Comparison of ENCODE assay signal across 13 cellular contexts in the genomic region with DNA sequence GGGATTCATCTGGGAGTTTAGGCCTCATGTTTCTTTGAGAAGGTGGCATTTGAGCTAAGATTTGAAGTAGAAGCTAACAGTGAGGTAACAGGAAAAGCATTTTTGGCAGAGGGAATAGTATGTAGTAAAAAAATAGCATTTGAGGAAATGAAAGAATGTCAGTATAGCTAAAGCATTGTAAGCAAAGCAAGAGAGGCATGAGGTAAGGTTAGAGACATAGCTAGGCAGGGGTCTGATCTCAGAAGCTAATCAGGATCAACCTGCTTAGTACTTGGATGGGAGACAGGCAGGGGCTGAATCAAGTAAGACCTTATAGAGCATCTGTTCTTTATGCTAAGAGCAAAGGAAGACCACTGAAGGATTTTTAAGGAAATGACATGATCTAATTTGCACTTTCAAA. TPM values are rescaled to one million over a fixed set of nuclear protein-coding genes. Genes with fewer than 3 reads are reported as not detected.
DNase-seq lines count a peak whose midpoint lies in the region; ATAC-seq and TF ChIP-seq lines count a peak whose summit lies in the region.
"Had no signal": no experiment of that assay in that cellular context is flagged by ENCODE, and none has a peak within 500 bp of the region (broad histone marks: within the 10 kb centered on the region; RNA-seq: fewer than 3 reads in every experiment).

No MANE protein-coding gene starts in this region.

- no peaks in the 10 kb centered on the region for H3K27me3 ChIP-seq in breast epithelium
- H3K27me3 ChIP-seq in heart left ventricle: no peaks in the 10 kb centered on the region
- H3K27me3 ChIP-seq: esophagus muscularis mucosa, stomach had no signal

- H3K27me3 Mint-ChIP-seq in MCF 10A (ENCODE audit: insufficient read depth, unreplicated experiment): no peaks in the 10 kb centered on the region
- no peaks in the 10 kb centered on the region for H3K27me3 Mint-ChIP-seq in activated CD8-positive, alpha-beta T cell treated with anti-CD3 and anti-CD28 coated beads, Interleukin-2, amount 10 ng/mL, durations not matched to agents 7 days and 5 days (ENCODE audit: low read depth)
- no peaks in the 10 kb centered on the region for H3K27me3 Mint-ChIP-seq in stimulated activated naive B cell treated with anti-CD40 and anti-IgM and Interleukin-4, amounts not matched to agents 10 μg/mL and 1 μg/mL and 100 μg/mL, for 72 hours
- H3K27me3 Mint-ChIP-seq: activated naive CD4-positive, alpha-beta T cell treated with anti-CD3 and anti-CD28 coated beads, Interleukin-2, amount 10 ng/mL, durations not matched to agents 7 days and 5 days; naive B cell had no signal

- H3K27ac ChIP-seq in breast epithelium: no peak overlapping the region
- H3K27ac ChIP-seq in heart left ventricle: no peak overlapping the region
- H3K27ac ChIP-seq: esophagus muscularis mucosa, stomach had no signal

- no peak for TF ChIP-seq CTCF in MCF 10A (IDR thresholded peaks at IDR 0.05; ENCODE audit: unreplicated experiment)
- TF ChIP-seq CTCF in breast epithelium (IDR thresholded peaks at IDR 0.05): no peak
- no peak for TF ChIP-seq CTCF in heart left ventricle (IDR thresholded peaks at IDR 0.05)

- no TSS peak for BruUV-seq in MCF 10A (replicated peaks; lab: Mats Ljungman, UMichigan)

- no peak overlapping the region for H3K4me3 ChIP-seq in breast epithelium
- no peak overlapping the region for H3K4me3 ChIP-seq in heart left ventricle
- H3K4me3 ChIP-seq: esophagus muscularis mucosa, stomach had no signal

- H3K4me1 Mint-ChIP-seq in MCF 10A (ENCODE audit: insufficient read depth, unreplicated experiment): peaks cover 6% of the 10 kb centered on the region
- H3K4me1 Mint-ChIP-seq in activated CD8-positive, alpha-beta T cell treated with anti-CD3 and anti-CD28 coated beads, Interleukin-2, amount 10 ng/mL, durations not matched to agents 7 days and 5 days (ENCODE audit: low read depth): peaks cover 30% of the 10 kb centered on the region
- H3K4me1 Mint-ChIP-seq in stimulated activated naive B cell treated with anti-CD40 and anti-IgM and Interleukin-4, amounts not matched to agents 10 μg/mL and 1 μg/mL and 100 μg/mL, for 72 hours: peaks cover 11 to 18% of the 10 kb centered on the region in 2 donors

- H3K36me3 ChIP-seq in breast epithelium (peaks cover 8% of the 10 kb centered on the region), heart left ventricle (peaks cover 0 to 76% (median 72%) of the 10 kb centered on the region in 9 donors)

- peaks cover 0 to 9% of the 10 kb centered on the region in 2 donors for H3K4me1 ChIP-seq in breast epithelium
- H3K4me1 ChIP-seq in heart left ventricle: peaks cover 0 to 18% (median 12%) of the 10 kb centered on the region in 12 donors

- TF ChIP-seq POLR2A in breast epithelium (IDR thresholded peaks at IDR 0.05) (no peak), heart left ventricle (IDR thresholded peaks at IDR 0.05) (no peak)

- no peaks in the 10 kb centered on the region for H3K9me3 Mint-ChIP-seq in MCF 10A (ENCODE audit: unreplicated experiment)
- H3K9me3 Mint-ChIP-seq in activated CD8-positive, alpha-beta T cell treated with anti-CD3 and anti-CD28 coated beads, Interleukin-2, amount 10 ng/mL, durations not matched to agents 7 days and 5 days (ENCODE audit: insufficient read depth): no peaks in the 10 kb centered on the region
- H3K9me3 Mint-ChIP-seq in stimulated activated naive B cell treated with anti-CD40 and anti-IgM and Interleukin-4, amounts not matched to agents 10 μg/mL and 1 μg/mL and 100 μg/mL, for 72 hours: no peaks in the 10 kb centered on the region
- H3K9me3 Mint-ChIP-seq: activated naive CD4-positive, alpha-beta T cell treated with anti-CD3 and anti-CD28 coated beads, Interleukin-2, amount 10 ng/mL, durations not matched to agents 7 days and 5 days; naive B cell had no signal

- ATAC-seq in activated CD8-positive, alpha-beta T cell treated with anti-CD3 and anti-CD28 coated beads, Interleukin-2, amount 10 ng/mL, durations not matched to agents 7 days and 5 days: no peak
- no peak for ATAC-seq in stimulated activated naive B cell treated with anti-CD40 and anti-IgM and Interleukin-4, amounts not matched to agents 10 μg/mL and 1 μg/mL and 100 μg/mL, for 72 hours (replicated peaks)
- ATAC-seq in heart left ventricle: no peak
- ATAC-seq: left lobe of liver had no signal

- H3K27ac Mint-ChIP-seq in MCF 10A (ENCODE audit: low read depth, unreplicated experiment): peak overlapping the region; percentile 1
- peak overlapping the region; percentile 14 for H3K27ac Mint-ChIP-seq in activated CD8-positive, alpha-beta T cell treated with anti-CD3 and anti-CD28 coated beads, Interleukin-2, amount 10 ng/mL, durations not matched to agents 7 days and 5 days
- peak overlapping the region; percentile 10 for H3K27ac Mint-ChIP-seq in stimulated activated naive B cell treated with anti-CD40 and anti-IgM and Interleukin-4, amounts not matched to agents 10 μg/mL and 1 μg/mL and 100 μg/mL, for 72 hours
- H3K27ac Mint-ChIP-seq: activated naive CD4-positive, alpha-beta T cell treated with anti-CD3 and anti-CD28 coated beads, Interleukin-2, amount 10 ng/mL, durations not matched to agents 7 days and 5 days had no signal

- peaks cover 81% of the 10 kb centered on the region for H3K36me3 Mint-ChIP-seq in MCF 10A (ENCODE audit: insufficient read depth, unreplicated experiment)
- peaks cover 66% of the 10 kb centered on the region for H3K36me3 Mint-ChIP-seq in activated CD8-positive, alpha-beta T cell treated with anti-CD3 and anti-CD28 coated beads, Interleukin-2, amount 10 ng/mL, durations not matched to agents 7 days and 5 days (ENCODE audit: low read depth)
- H3K36me3 Mint-ChIP-seq in stimulated activated naive B cell treated with anti-CD40 and anti-IgM and Interleukin-4, amounts not matched to agents 10 μg/mL and 1 μg/mL and 100 μg/mL, for 72 hours: peaks cover 49 to 58% of the 10 kb centered on the region in 2 donors

- H3K4me3 Mint-ChIP-seq in MCF 10A (ENCODE audit: unreplicated experiment): no peak overlapping the region
- no peak overlapping the region for H3K4me3 Mint-ChIP-seq in activated CD8-positive, alpha-beta T cell treated with anti-CD3 and anti-CD28 coated beads, Interleukin-2, amount 10 ng/mL, durations not matched to agents 7 days and 5 days
- no peak overlapping the region for H3K4me3 Mint-ChIP-seq in stimulated activated naive B cell treated with anti-CD40 and anti-IgM and Interleukin-4, amounts not matched to agents 10 μg/mL and 1 μg/mL and 100 μg/mL, for 72 hours
- H3K4me3 Mint-ChIP-seq: activated naive CD4-positive, alpha-beta T cell treated with anti-CD3 and anti-CD28 coated beads, Interleukin-2, amount 10 ng/mL, durations not matched to agents 7 days and 5 days had no signal

- CTCF ChIA-PET in MCF 10A (lab: Yijun Ruan, JAX): interaction anchor here (0.7 to 14.2 kb wide), 5 partner anchors 18 to 1964 kb away, joined by 3 to 242 read pairs (median 4); partner anchors contain the start of gene NUDT17
- CTCF ChIA-PET in activated CD8-positive, alpha-beta T cell treated with anti-CD3 and anti-CD28 coated beads, Interleukin-2, amount 10 ng/mL, durations not matched to agents 7 days and 5 days (lab: Charles Lee): interaction anchor here (0.9 to 16.3 kb wide), 5 partner anchors 16 to 149 kb away, joined by 3 to 214 read pairs (median 3); partner anchors contain the start of gene NUDT17

- POLR2A ChIA-PET in MCF 10A (lab: Yijun Ruan, JAX): interaction anchor here (0.9 to 5.7 kb wide), 3 partner anchors 11 to 30 kb away, joined by 3 to 92 read pairs (median 48); partner anchors contain the start of genes NUDT17 and PIAS3
- POLR2A ChIA-PET in activated CD8-positive, alpha-beta T cell treated with anti-CD3 and anti-CD28 coated beads, Interleukin-2, amount 10 ng/mL, durations not matched to agents 7 days and 5 days (lab: Charles Lee): interaction anchor here (1.1 kb wide), 1 partner anchor 51 kb away, joined by 3 read pairs; no protein-coding TSS in a partner anchor

- DNase-seq in MCF 10A (ENCODE audit: unreplicated experiment): no peak
- no peak for DNase-seq in breast epithelium (ENCODE audit: low spot score in 2 of 2)
- no peak for DNase-seq in activated CD8-positive, alpha-beta T cell treated with anti-CD3 and anti-CD28 coated beads, Interleukin-2, amount 10 ng/mL, durations not matched to agents 7 days and 5 days
- DNase-seq in stimulated activated naive B cell treated with anti-CD40 and anti-IgM and Interleukin-4, amounts not matched to agents 10 μg/mL and 1 μg/mL and 100 μg/mL, for 72 hours: no peak
- no peak for DNase-seq in stimulated activated CD8-positive, alpha-beta memory T cell treated with anti-CD3 and anti-CD28 coated beads, Interleukin-4, amount 100 ng/mL, for 48 hours
- DNase-seq in heart left ventricle: no peak
- DNase-seq: activated naive CD4-positive, alpha-beta T cell treated with anti-CD3 and anti-CD28 coated beads, Interleukin-2, amount 10 ng/mL, durations not matched to agents 7 days and 5 days; naive B cell; NCI-H146; NCI-H446 treated with DMSO at 0.1 percent for 48 hours; stomach had no signal

- H3K9me3 ChIP-seq in breast epithelium: no peaks in the 10 kb centered on the region
- H3K9me3 ChIP-seq in heart left ventricle: no peaks in the 10 kb centered on the region
- H3K9me3 ChIP-seq: esophagus muscularis mucosa, stomach had no signal

- intact Hi-C loops in MCF 10A (cut with micrococcal nuclease): loop anchor here (10.0 kb wide), 1 partner anchor 73 kb away; no protein-coding TSS in a partner anchor
- intact Hi-C loops in breast epithelium (cut with DNase I; ENCODE audit: low total_unique reads): no loop called here
- intact Hi-C loops in heart left ventricle (cut with DNase I): loop anchor here in 1 of 10 donors (10.0 kb wide), 1 partner anchor 73 kb away; no protein-coding TSS in a partner anchor

RNA-seq across cellular contexts. Expression of gene POLR3C, which starts 4.0 kb away (rescaled TPM):
- total RNA-seq in MCF 10A (2022) (67.9 and 96.8 TPM in 2 replicates), breast epithelium (10 to 100 TPM; 40.5 to 50.3 (median 40.6) TPM), heart left ventricle (10 to 100 TPM; 12.5 to 22.4 (median 15.1) TPM)
- total RNA-seq in activated CD8-positive, alpha-beta T cell treated with anti-CD3 and anti-CD28 coated beads, Interleukin-2, amount 10 ng/mL, durations not matched to agents 7 days and 5 days: 10 to 100 TPM; 29.7 to 31.5 TPM
- 10 to 100 TPM in 1 of 2 donors, 1 to 10 TPM in 1; 5.9 to 14.8 TPM for polyA plus RNA-seq in heart left ventricle

RNA-seq across cellular contexts. Expression of gene RNF115, which starts 4.1 kb away (rescaled TPM):
- total RNA-seq in MCF 10A (2022) (16.8 and 19.5 TPM in 2 replicates), breast epithelium (10 to 100 TPM; 24.3 to 28.2 (median 26.1) TPM), heart left ventricle (10 to 100 TPM; 41.4 to 76.5 (median 52.0) TPM)
- total RNA-seq in activated CD8-positive, alpha-beta T cell treated with anti-CD3 and anti-CD28 coated beads, Interleukin-2, amount 10 ng/mL, durations not matched to agents 7 days and 5 days: 10 to 100 TPM; 15.1 to 15.5 TPM
- polyA plus RNA-seq in heart left ventricle: 10 to 100 TPM; 20.5 to 29.4 TPM

RNA-seq across cellular contexts. Expression of gene NUDT17, which starts 17.5 kb away (rescaled TPM):
- total RNA-seq in MCF 10A (2022) (3.7 and 4.6 TPM in 2 replicates), breast epithelium (1 to 10 TPM; 2.5 to 4.0 (median 3.3) TPM), heart left ventricle (10 to 100 TPM in 1 of 9 donors, 1 to 10 TPM in 8; 1.7 to 10.9 (median 4.3) TPM)
- total RNA-seq in activated CD8-positive, alpha-beta T cell treated with anti-CD3 and anti-CD28 coated beads, Interleukin-2, amount 10 ng/mL, durations not matched to agents 7 days and 5 days: 1 to 10 TPM; 2.2 to 3.8 TPM
- 1 to 10 TPM in 1 of 2 donors, under 1 TPM in 1; 0.71 to 3.4 TPM for polyA plus RNA-seq in heart left ventricle

RNA-seq across cellular contexts. Expression of gene PIAS3, which starts 30.9 kb away (rescaled TPM):
- total RNA-seq in MCF 10A (2022): 34.3 and 36.9 TPM in 2 replicates
- total RNA-seq in breast epithelium: 10 to 100 TPM; 14.1 to 53.3 (median 31.8) TPM
- 10 to 100 TPM; 19.8 to 23.7 TPM for total RNA-seq in activated CD8-positive, alpha-beta T cell treated with anti-CD3 and anti-CD28 coated beads, Interleukin-2, amount 10 ng/mL, durations not matched to agents 7 days and 5 days
- total RNA-seq in heart left ventricle: 10 to 100 TPM; 14.2 to 25.8 (median 15.6) TPM
- 10 to 100 TPM; 14.2 to 31.0 TPM for polyA plus RNA-seq in heart left ventricle

RNA-seq across cellular contexts. Expression of gene ANKRD35, which starts 57.7 kb away (rescaled TPM):
- total RNA-seq in MCF 10A (2022) (0.29 TPM in 1 of 2 replicates, not detected in the other), breast epithelium (10 to 100 TPM in 1 of 3 donors, 1 to 10 TPM in 2; 6.4 to 10.2 (median 7.0) TPM), heart left ventricle (1 to 10 TPM in 2 of 9 donors, under 1 TPM in 7; 0.29 to 1.4 (median 0.51) TPM)
- total RNA-seq in activated CD8-positive, alpha-beta T cell treated with anti-CD3 and anti-CD28 coated beads, Interleukin-2, amount 10 ng/mL, durations not matched to agents 7 days and 5 days: 1 to 10 TPM in 1 of 2 experiments, under 1 TPM in 1; 0.76 to 1.1 TPM
- polyA plus RNA-seq in heart left ventricle: 1 to 10 TPM in 1 of 2 donors, under 1 TPM in 1; 0.50 to 1.5 TPM
